In the genomic region with DNA sequence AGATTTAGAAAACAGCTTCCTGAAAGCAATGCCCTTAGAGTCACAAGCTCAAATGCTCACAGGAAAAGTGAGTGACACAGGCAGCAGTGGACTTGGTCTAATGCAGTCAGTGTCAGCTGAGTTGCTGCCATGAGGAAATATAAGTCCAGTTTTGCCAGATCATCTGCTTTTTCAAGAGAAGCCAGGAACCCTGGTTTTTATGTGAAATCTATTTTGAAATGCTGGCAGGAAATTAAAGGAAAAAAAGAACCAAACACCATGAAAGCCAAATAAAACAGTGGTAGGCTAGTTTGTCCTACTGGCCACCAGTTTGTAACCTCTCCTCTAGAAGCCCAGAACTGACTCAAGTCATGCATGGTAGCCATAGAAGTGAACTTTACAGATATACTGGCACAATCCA, we compare ENCODE assay signal across 12 cellular contexts.
DNase-seq lines count a peak whose midpoint lies in the region; ATAC-seq and TF ChIP-seq lines count a peak whose summit lies in the region.
"Had no signal": no experiment of that assay in that cellular context is flagged by ENCODE, and none has a peak within 500 bp of the region (broad histone marks: within the 10 kb centered on the region; RNA-seq: fewer than 3 reads in every experiment).

No MANE protein-coding gene starts in this region.

- no peak for TF ChIP-seq CTCF in cardiac fibroblast (IDR thresholded peaks at IDR 0.05; ENCODE audit: low read depth, low read length)

- no peaks in the 10 kb centered on the region for H3K27me3 Mint-ChIP-seq in CD8-positive, alpha-beta memory T cell
- H3K27me3 Mint-ChIP-seq: activated CD8-positive, alpha-beta memory T cell treated with anti-CD3 and anti-CD28 coated beads, Interleukin-2, amount 10 ng/mL, durations not matched to agents 7 days and 5 days had no signal

- H3K4me1 Mint-ChIP-seq in CD8-positive, alpha-beta memory T cell: peaks cover 16 to 29% (median 21%) of the 10 kb centered on the region in 3 donors

- no peaks in the 10 kb centered on the region for H3K9me3 Mint-ChIP-seq in CD8-positive, alpha-beta memory T cell
- H3K9me3 Mint-ChIP-seq: T-helper 1 cell treated with Interleukin-12 subunit alpha and Interleukin-12 subunit beta and Interleukin-4 antibody, amounts not matched to agents 30 μg/mL and 1 μg/mL, for 36 hours had no signal

- H3K36me3 ChIP-seq in CD8-positive, alpha-beta memory T cell (ENCODE audit: insufficient read depth, low read length): no peaks in the 10 kb centered on the region
- H3K36me3 ChIP-seq in skeletal muscle tissue (ENCODE audit: control insufficient read depth in 3 of 3, insufficient read depth in 3 of 3, low read length in 3 of 3): no peaks in the 10 kb centered on the region

- peaks cover 0 to 10% (median 3%) of the 10 kb centered on the region in 3 donors for H3K36me3 Mint-ChIP-seq in CD8-positive, alpha-beta memory T cell

- no peak overlapping the region for H3K4me3 ChIP-seq in CD8-positive, alpha-beta memory T cell (ENCODE audit: low read length)
- H3K4me3 ChIP-seq in cardiac fibroblast (replicated peaks in 1 of 2; ENCODE audit: low read depth in 2 of 2, low read length in 2 of 2) (no peak overlapping the region), skeletal muscle tissue (ENCODE audit: low read length in 3 of 3) (no peak overlapping the region)

- no peak overlapping the region for H3K9ac ChIP-seq in skeletal muscle tissue (ENCODE audit: low read depth in 1 of 3, low read length in 3 of 3)

- no peak for DNase-seq in CD8-positive, alpha-beta memory T cell
- DNase-seq in cardiac fibroblast (ENCODE audit: low read depth in 2 of 2) (peak; percentile 60 to 67), left lobe of liver (ENCODE audit: low spot score) (peak; percentile 71), HuH-7.5 (ENCODE audit: low spot score) (no peak), dedifferentiated amniotic fluid mesenchymal stem cell (ENCODE audit: extremely low spot score) (no peak), NCI-H146 (lab: John Stamatoyannopoulos, UW) (no peak)
- DNase-seq: activated CD8-positive, alpha-beta memory T cell treated with anti-CD3 and anti-CD28 coated beads, Interleukin-2, amount 10 ng/mL, durations not matched to agents 7 days and 5 days; COR-L47; NCI-H1417 treated with DMSO at 0.1 percent for 48 hours had no signal

- H3K27ac Mint-ChIP-seq in CD8-positive, alpha-beta memory T cell: peak overlapping the region; percentile 1 to 90 (median 40)
- H3K27ac Mint-ChIP-seq: activated CD8-positive, alpha-beta memory T cell treated with anti-CD3 and anti-CD28 coated beads, Interleukin-2, amount 10 ng/mL, durations not matched to agents 7 days and 5 days; T-helper 1 cell treated with Interleukin-12 subunit alpha and Interleukin-12 subunit beta and Interleukin-4 antibody, amounts not matched to agents 30 μg/mL and 1 μg/mL, for 36 hours had no signal

- POLR2A ChIA-PET in CD8-positive, alpha-beta memory T cell (lab: Charles Lee): no interaction called here

- no peaks in the 10 kb centered on the region for H3K4me1 ChIP-seq in CD8-positive, alpha-beta memory T cell (ENCODE audit: insufficient read depth, low read length)
- H3K4me1 ChIP-seq in skeletal muscle tissue (ENCODE audit: control insufficient read depth in 3 of 3, insufficient read depth in 3 of 3, low read length in 3 of 3): peaks cover 11 to 16% (median 12%) of the 10 kb centered on the region in 3 donors

- CTCF ChIA-PET in CD8-positive, alpha-beta memory T cell (lab: Charles Lee): interaction anchor here (3.7 to 3.9 kb wide), 3 partner anchors 358 to 540 kb away, joined by 26 to 47 read pairs (median 42); no protein-coding TSS in a partner anchor

- H3K4me3 Mint-ChIP-seq in CD8-positive, alpha-beta memory T cell: no peak overlapping the region
- H3K4me3 Mint-ChIP-seq: activated CD8-positive, alpha-beta memory T cell treated with anti-CD3 and anti-CD28 coated beads, Interleukin-2, amount 10 ng/mL, durations not matched to agents 7 days and 5 days; T-helper 1 cell treated with Interleukin-12 subunit alpha and Interleukin-12 subunit beta and Interleukin-4 antibody, amounts not matched to agents 30 μg/mL and 1 μg/mL, for 36 hours had no signal

- H3K27me3 ChIP-seq in CD8-positive, alpha-beta memory T cell (ENCODE audit: insufficient read depth, low read length, poor library complexity, severe bottlenecking): no peaks in the 10 kb centered on the region
- no peaks in the 10 kb centered on the region for H3K27me3 ChIP-seq in skeletal muscle tissue (ENCODE audit: control insufficient read depth in 3 of 3, insufficient read depth in 3 of 3, low read length in 3 of 3)

- ATAC-seq in left lobe of liver: peak; percentile 86
- no peak for ATAC-seq in GM19395 (IDR thresholded peaks at IDR 0.05; ENCODE audit: unreplicated experiment)
- ATAC-seq: activated CD8-positive, alpha-beta memory T cell treated with anti-CD3 and anti-CD28 coated beads, Interleukin-2, amount 10 ng/mL, durations not matched to agents 7 days and 5 days had no signal

- H3K27ac ChIP-seq in CD8-positive, alpha-beta memory T cell (ENCODE audit: low read depth, low read length): no peak overlapping the region
- peak overlapping the region; percentile 65 for H3K27ac ChIP-seq in skeletal muscle tissue (ENCODE audit: low read depth, low read length)

- H3K9me3 ChIP-seq in CD8-positive, alpha-beta memory T cell (ENCODE audit: low read length): no peaks in the 10 kb centered on the region
- H3K9me3 ChIP-seq in skeletal muscle tissue (ENCODE audit: control insufficient read depth in 3 of 3, low read length in 3 of 3): no peaks in the 10 kb centered on the region

Comparison
In these comparisons a context has a peak if more than half of its experiments do, and no peak if none do; other contexts are left out.
1. DNase-seq: peak in cardiac fibroblast (2 of 2) and left lobe of liver (single experiment); none in CD8-positive, alpha-beta memory T cell (0 of 5), HuH-7.5 (single experiment), dedifferentiated amniotic fluid mesenchymal stem cell (single experiment) and NCI-H146 (single experiment).